8 cellular contexts compared by ENCODE assay signal in the genomic region with DNA sequence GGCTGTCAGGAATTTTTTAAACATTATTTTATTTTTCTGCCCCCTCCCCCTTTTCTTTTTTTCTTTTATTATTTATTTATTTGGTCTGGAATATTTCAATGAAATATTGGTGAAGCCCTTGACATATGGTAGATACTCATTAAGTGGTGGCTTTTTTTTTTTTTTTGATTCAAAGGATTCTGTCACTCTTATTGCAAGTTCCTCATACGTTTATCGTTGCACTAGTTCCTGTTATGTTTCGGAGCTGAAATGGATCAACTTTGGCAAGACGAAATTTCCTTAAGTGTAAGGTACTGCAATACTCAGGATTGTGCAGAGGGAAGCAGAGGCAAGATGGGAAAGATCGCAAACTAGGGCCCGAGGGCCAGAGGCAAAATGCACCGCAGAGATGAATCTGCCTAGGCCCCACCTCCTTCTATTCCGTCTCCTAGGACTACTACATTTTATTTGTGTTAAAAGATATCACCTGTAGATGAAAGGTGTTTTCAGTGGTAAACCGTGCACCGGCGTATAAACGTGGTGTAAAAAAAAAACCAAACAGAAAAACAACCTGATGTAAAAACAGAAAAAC. TPM values are rescaled to one million over a fixed set of nuclear protein-coding genes. Genes with fewer than 3 reads are reported as not detected.
DNase-seq lines count a peak whose midpoint lies in the region; ATAC-seq, FAIRE-seq and TF ChIP-seq lines count a peak whose summit lies in the region.

No MANE protein-coding gene starts in this region.

- H3K9me3 Mint-ChIP-seq in brain = peaks cover 0 to 5% (median 0%) of the 10 kb centered on the region in 5 experiments
- no peaks in the 10 kb centered on the region for H3K9me3 Mint-ChIP-seq in stimulated activated effector memory CD8-positive, alpha-beta T cell treated with anti-CD3 and anti-CD28 coated beads, Interleukin-12 subunit alpha, Interleukin-12 subunit beta, amount 100 ng/mL, for 72 hours

- H2AFZ ChIP-seq in PC-3 (ENCODE audit: low read length) = peak overlapping the region; percentile 96
- H2AFZ ChIP-seq in keratinocyte (ENCODE audit: control insufficient read depth, low read length) = peak overlapping the region; percentile 32

- no peaks in the 10 kb centered on the region for H3K9me1 ChIP-seq in keratinocyte (ENCODE audit: control insufficient read depth, extremely low read depth, insufficient read depth, low read length)

- peak; percentile 34 for ATAC-seq in PC-3
- peak; percentile 35 for ATAC-seq in stimulated activated effector memory CD8-positive, alpha-beta T cell treated with anti-CD3 and anti-CD28 coated beads, Interleukin-12 subunit alpha, Interleukin-12 subunit beta, amount 100 ng/mL, for 72 hours
- no peak for ATAC-seq in omental fat pad (ENCODE audit: low FRiP score)

- H3K36me3 ChIP-seq in PC-3 (ENCODE audit: low read depth, low read length) = no peaks in the 10 kb centered on the region
- no peaks in the 10 kb centered on the region for H3K36me3 ChIP-seq in keratinocyte (ENCODE audit: control insufficient read depth in 2 of 2, extremely low read depth in 1 of 2, insufficient read depth in 2 of 2, low read length in 2 of 2)

- TF ChIP-seq CTCF in HL-60 (IDR thresholded peaks at IDR 0.05; ENCODE audit: insufficient read depth, low read length) (no peak), PC-3 (conservative IDR thresholded peaks at IDR 0.05; ENCODE audit: low read depth, low read length) (no peak), brain (conservative IDR thresholded peaks at IDR 0.05) (no peak), keratinocyte (optimal IDR thresholded peaks at IDR 0.05 in 1 of 3, IDR thresholded peaks at IDR 0.05 in 1 of 3, conservative IDR thresholded peaks at IDR 0.05 in 1 of 3; ENCODE audit: extremely low read depth in 1 of 3, insufficient read depth in 2 of 3, low read length in 3 of 3) (no peak), omental fat pad (IDR thresholded peaks at IDR 0.05) (no peak)

- CTCF ChIA-PET in PC-3 (lab: Charles Lee) = no interaction called here

- peaks cover 17% of the 10 kb centered on the region for H3K4me1 ChIP-seq in PC-3 (ENCODE audit: insufficient read depth, low read length)
- H3K4me1 ChIP-seq in keratinocyte (ENCODE audit: control insufficient read depth, extremely low read depth, insufficient read depth, low read length) = peaks cover 21% of the 10 kb centered on the region

- peak overlapping the region; percentile 92 for H3K4me2 ChIP-seq in PC-3 (ENCODE audit: low read length)
- H3K4me2 ChIP-seq in keratinocyte (ENCODE audit: control insufficient read depth, extremely low read depth, insufficient read depth, low read depth, low read length) = peak overlapping the region; percentile 96

- peak overlapping the region; percentile 95 for H3K27ac ChIP-seq in HL-60 (replicated peaks)
- peak overlapping the region; percentile 2; the same call in 1 of the 2 replicates for H3K27ac ChIP-seq in PC-3 (ENCODE audit: low read length)
- H3K27ac ChIP-seq in keratinocyte (ENCODE audit: control insufficient read depth, insufficient read depth, low read length) = peak overlapping the region; percentile 93

- peak overlapping the region; percentile 84; the same call in 1 of the 2 replicates for H3K9ac ChIP-seq in PC-3 (ENCODE audit: low read length)
- peak overlapping the region; percentile 86 for H3K9ac ChIP-seq in keratinocyte (ENCODE audit: control insufficient read depth, extremely low read depth, insufficient read depth, low read length)

- H3K9me3 ChIP-seq in PC-3 (ENCODE audit: low read length) (no peaks in the 10 kb centered on the region), keratinocyte (ENCODE audit: control insufficient read depth, low read depth, low read length) (no peaks in the 10 kb centered on the region)

- no peaks in the 10 kb centered on the region for H3K9me2 ChIP-seq in PC-3 (replicated peaks; ENCODE audit: low read length)

- no peak for FAIRE-seq in keratinocyte (lab: Jason Lieb, UNC)

- no peaks in the 10 kb centered on the region for H4K20me1 ChIP-seq in PC-3 (ENCODE audit: low read length)
- H4K20me1 ChIP-seq in keratinocyte (ENCODE audit: control insufficient read depth, extremely low read depth, insufficient read depth, low read length) = no peaks in the 10 kb centered on the region

- intact Hi-C loops in PC-3 (cut with micrococcal nuclease) = loop anchor here (5.0 to 10.0 kb wide), 2 partner anchors 145 to 452 kb away; no protein-coding TSS in a partner anchor

- no peaks in the 10 kb centered on the region for H3F3A ChIP-seq in PC-3 (ENCODE audit: low read length, unreplicated experiment)

- H3K27me3 Mint-ChIP-seq in brain = peaks cover 62% of the 10 kb centered on the region

- H3K4me1 Mint-ChIP-seq in brain = peaks cover 67% of the 10 kb centered on the region
- H3K4me1 Mint-ChIP-seq in stimulated activated effector memory CD8-positive, alpha-beta T cell treated with anti-CD3 and anti-CD28 coated beads, Interleukin-12 subunit alpha, Interleukin-12 subunit beta, amount 100 ng/mL, for 72 hours = peaks cover 39% of the 10 kb centered on the region

- H3K4me3 Mint-ChIP-seq in brain = peak overlapping the region; percentile 92 to 94 (median 92)
- H3K4me3 Mint-ChIP-seq in stimulated activated effector memory CD8-positive, alpha-beta T cell treated with anti-CD3 and anti-CD28 coated beads, Interleukin-12 subunit alpha, Interleukin-12 subunit beta, amount 100 ng/mL, for 72 hours = peak overlapping the region; percentile 80

- DNase-seq in stimulated activated CD4-positive, alpha-beta T cell treated with anti-CD3 and anti-CD28 coated beads, Interleukin-4, amount 100 ng/mL, for 24 hours = peak; percentile 47
- DNase-seq in stimulated activated CD4-positive, alpha-beta T cell treated with anti-CD3 and anti-CD28 coated beads, Interleukin-2, amount 100 ng/mL, for 48 hours = no peak
- DNase-seq in HL-60 (ENCODE audit: low read depth in 1 of 2, low spot score in 1 of 2) (peak; percentile 53 to 82), PC-3 (peak; percentile 51), keratinocyte (ENCODE audit: low read depth, low spot score) (no peak), omental fat pad (ENCODE audit: low spot score) (no peak)
- peak in 1 of 2 donors; percentile 75 for DNase-seq in stimulated activated effector memory CD8-positive, alpha-beta T cell treated with anti-CD3 and anti-CD28 coated beads, Interleukin-12 subunit alpha, Interleukin-12 subunit beta, amount 100 ng/mL, for 72 hours (ENCODE audit: low spot score in 2 of 2)

- peak overlapping the region; percentile 52 for H3K4me3 ChIP-seq in HL-60 (replicated peaks; ENCODE audit: insufficient read depth, low read length)
- peak overlapping the region; percentile 96 for H3K4me3 ChIP-seq in PC-3 (ENCODE audit: low read length)
- peak overlapping the region; percentile 20 to 90 (median 80) for H3K4me3 ChIP-seq in keratinocyte (ENCODE audit: control insufficient read depth in 2 of 3, extremely low read depth in 1 of 3, insufficient read depth in 2 of 3, low read depth in 1 of 3, low read length in 3 of 3)

- H3K27me3 ChIP-seq in HL-60 (ENCODE audit: insufficient read depth, poor library complexity, severe bottlenecking) (no peaks in the 10 kb centered on the region), PC-3 (ENCODE audit: low read length) (peaks cover 16% of the 10 kb centered on the region), keratinocyte (ENCODE audit: control insufficient read depth, extremely low read depth, insufficient read depth, low read length) (peaks cover 18% of the 10 kb centered on the region)

- POLR2A ChIA-PET in PC-3 (lab: Charles Lee; ENCODE audit: unreplicated experiment) = interaction anchor here (0.6 kb wide), 1 partner anchor 297 kb away, joined by 3 read pairs; a partner anchor contains a TSS

- H3K27ac Mint-ChIP-seq in brain = peak overlapping the region; percentile 97 to 99 (median 99)
- H3K27ac Mint-ChIP-seq in stimulated activated effector memory CD8-positive, alpha-beta T cell treated with anti-CD3 and anti-CD28 coated beads, Interleukin-12 subunit alpha, Interleukin-12 subunit beta, amount 100 ng/mL, for 72 hours = peak overlapping the region; percentile 99

- H3K36me3 Mint-ChIP-seq in brain = no peaks in the 10 kb centered on the region
- H3K36me3 Mint-ChIP-seq in stimulated activated effector memory CD8-positive, alpha-beta T cell treated with anti-CD3 and anti-CD28 coated beads, Interleukin-12 subunit alpha, Interleukin-12 subunit beta, amount 100 ng/mL, for 72 hours = peaks cover 21% of the 10 kb centered on the region

- H3K79me2 ChIP-seq in PC-3 (ENCODE audit: low read length) = no peaks in the 10 kb centered on the region
- no peaks in the 10 kb centered on the region for H3K79me2 ChIP-seq in keratinocyte (ENCODE audit: control insufficient read depth, insufficient read depth, low read length)

- no TSS peak for BruUV-seq in PC-3 (replicated peaks; lab: Mats Ljungman, UMichigan)

- dilution Hi-C loops in keratinocyte (cut with MboI; ENCODE audit: extremely low pct_ligation_motif_present, low sequenced_read_pairs) = no loop called here

RNA-seq across cellular contexts. Expression of a gene that starts 0.4 kb away (rescaled TPM):
- total RNA-seq in PC-3 (2014; rRNA removed) (not detected in 2 replicates), omental fat pad (not detected)
- polyA plus RNA-seq in brain (ENCODE audit: insufficient read depth, low read depth, low replicate concordance) (not detected), keratinocyte (not detected in 3 replicates)
- polyA plus RNA-seq in keratinocyte (2011; ENCODE audit: low read depth) = not detected
- not detected in 2 replicates for polyA plus RNA-seq in keratinocyte (2011; cell fraction: cytosol; rRNA removed)
- polyA plus RNA-seq in keratinocyte (2011; cell fraction: nucleus; rRNA removed) = not detected in 2 replicates
- not detected in 2 replicates for polyA plus RNA-seq in keratinocyte (2012; ENCODE audit: low replicate concordance)
- not detected in 3 replicates for polyA minus RNA-seq in keratinocyte
- not detected for polyA minus RNA-seq in keratinocyte (2011; cell fraction: cytosol; rRNA and poly(A)+ RNA removed)
- not detected in 2 replicates for polyA minus RNA-seq in keratinocyte (2011; cell fraction: nucleus; rRNA and poly(A)+ RNA removed)

RNA-seq across cellular contexts. Expression of a gene that starts 14.1 kb away (rescaled TPM):
- 0.11 and 0.35 TPM in 2 replicates for total RNA-seq in PC-3 (2014; rRNA removed)
- 0.49 TPM for polyA plus RNA-seq in brain (ENCODE audit: insufficient read depth, low read depth, low replicate concordance)
- 0.03 TPM in 2 of 3 replicates, not detected in the other for polyA plus RNA-seq in keratinocyte
- polyA plus RNA-seq in keratinocyte (2011; ENCODE audit: low read depth) = not detected
- 0.03 TPM in 1 of 2 replicates, not detected in the other for polyA plus RNA-seq in keratinocyte (2011; cell fraction: cytosol; rRNA removed)
- polyA plus RNA-seq in keratinocyte (2011; cell fraction: nucleus; rRNA removed) = 0.13 TPM in 1 of 2 replicates, not detected in the other
- polyA plus RNA-seq in keratinocyte (2012; ENCODE audit: low replicate concordance) = 0.03 and 0.14 TPM in 2 replicates
- not detected in 3 replicates for polyA minus RNA-seq in keratinocyte
- polyA minus RNA-seq in keratinocyte (2011; cell fraction: cytosol; rRNA and poly(A)+ RNA removed) = not detected
- polyA minus RNA-seq in keratinocyte (2011; cell fraction: nucleus; rRNA and poly(A)+ RNA removed) = 0.21 and 0.31 TPM in 2 replicates
- 1 to 10 TPM in 1 of 4 donors, under 1 TPM in 3; 0.19 to 1.1 (median 0.49) TPM for total RNA-seq in omental fat pad

Comparison
In these comparisons a context has a peak if more than half of its experiments do, and no peak if none do; other contexts are left out.
1. DNase-seq: peak in stimulated activated CD4-positive, alpha-beta T cell treated with anti-CD3 and anti-CD28 coated beads, Interleukin-4, amount 100 ng/mL, for 24 hours (single experiment), HL-60 (2 of 2) and PC-3 (single experiment); none in stimulated activated CD4-positive, alpha-beta T cell treated with anti-CD3 and anti-CD28 coated beads, Interleukin-2, amount 100 ng/mL, for 48 hours (0 of 2), keratinocyte (single experiment) and omental fat pad (single experiment).
2. H3K27ac ChIP-seq: peak in every context shown above with its lines; median percentile 95 in HL-60; 93 in keratinocyte; 2 in PC-3.
3. Peak in every context shown above with its lines, with median percentiles within 50 percentile points of each other: H3K4me3 ChIP-seq.